Comparison of ENCODE assay signal across 10 cellular contexts in the genomic region with DNA sequence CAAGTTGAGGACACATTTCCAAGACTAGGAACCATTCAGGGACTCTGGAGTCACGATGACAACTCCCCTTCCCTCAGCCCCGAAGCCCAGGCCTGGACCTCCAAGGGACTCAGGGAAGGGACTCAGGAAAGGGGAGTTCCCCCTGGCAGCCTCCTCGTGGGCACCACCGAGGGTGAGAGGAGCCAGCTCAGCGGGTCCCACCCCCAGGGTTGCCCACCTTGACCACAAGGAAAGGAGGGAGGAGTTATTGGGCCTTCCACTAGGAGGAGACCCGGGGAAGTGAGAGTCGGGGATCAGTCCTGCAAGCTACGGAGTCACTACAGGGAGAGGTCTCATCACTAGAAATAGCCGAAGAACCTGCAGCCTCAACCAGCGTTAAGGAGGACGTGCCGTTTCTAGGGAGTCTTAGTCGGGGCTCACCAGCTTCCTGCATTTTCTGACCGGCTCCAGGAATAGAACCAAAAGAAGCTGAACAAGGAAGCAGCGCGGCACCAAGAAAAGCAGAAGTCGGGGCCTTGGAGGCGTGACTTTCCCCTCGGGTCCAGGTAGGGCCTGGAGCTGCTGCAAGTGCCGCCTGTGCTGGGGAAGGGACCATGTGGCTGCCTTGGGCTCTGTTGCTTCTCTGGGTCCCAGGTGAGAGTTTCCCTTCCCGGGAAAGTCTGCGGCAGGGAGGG. TPM values are rescaled to one million over a fixed set of nuclear protein-coding genes. Genes with fewer than 3 reads are reported as not detected.
DNase-seq lines count a peak whose midpoint lies in the region; ATAC-seq and TF ChIP-seq lines count a peak whose summit lies in the region.
"Had no signal": no experiment of that assay in that cellular context is flagged by ENCODE, and none has a peak within 500 bp of the region (broad histone marks: within the 10 kb centered on the region; RNA-seq: fewer than 3 reads in every experiment).

A gene (plus strand): TSS at position 524 of the 674 bp plus-strand sequence. CDS start 70 bp downstream, at position 594.

- TF ChIP-seq CTCF in GM06990 (IDR thresholded peaks at IDR 0.05; ENCODE audit: insufficient read depth, low read length, poor library complexity, severe bottlenecking) (no peak), esophagus squamous epithelium (IDR thresholded peaks at IDR 0.05) (no peak)

- H3K36me3 Mint-ChIP-seq in effector memory CD8-positive, alpha-beta T cell (ENCODE audit: insufficient read depth), result peaks cover 20% of the 10 kb centered on the region

- H3K36me3 ChIP-seq in GM06990 (ENCODE audit: control insufficient read depth, insufficient read depth, low read length), result no peaks in the 10 kb centered on the region; the same call in 1 of the 2 replicates
- H3K36me3 ChIP-seq in esophagus squamous epithelium, result no peaks in the 10 kb centered on the region
- H3K36me3 ChIP-seq in trophoblast cell (ENCODE audit: control insufficient read depth in 1 of 2, insufficient read depth in 2 of 2, low read length in 2 of 2), result no peaks in the 10 kb centered on the region

- peaks cover 0 to 28% (median 5%) of the 10 kb centered on the region in 3 donors for H3K4me1 ChIP-seq in esophagus squamous epithelium
- H3K4me1 ChIP-seq in trophoblast cell (ENCODE audit: control insufficient read depth in 1 of 2, insufficient read depth in 2 of 2, low read length in 2 of 2), result no peaks in the 10 kb centered on the region

- H4K91ac ChIP-seq in trophoblast cell (ENCODE audit: low read depth, low read length), result no peak within 1 kb of the TSS

- H3K27me3 ChIP-seq in GM06990 (replicated peaks; ENCODE audit: control insufficient read depth, insufficient read depth, low read length) (no peaks in the 10 kb centered on the region), esophagus squamous epithelium (peaks cover 0 to 58% (median 2%) of the 10 kb centered on the region in 4 donors), trophoblast cell (ENCODE audit: insufficient read depth, low read length) (peaks cover 17% of the 10 kb centered on the region)

- peak within 1 kb of the TSS; percentile 34 for H3K23ac ChIP-seq in trophoblast cell (ENCODE audit: low read length)

- no peak within 1 kb of the TSS for H4K8ac ChIP-seq in trophoblast cell (ENCODE audit: low read depth, low read length)

- 13 to 15% methylated on average over 4 to 14 of the region's 22 CpGs for WGBS in esophagus squamous epithelium, 2 donors
- WGBS in trophoblast cell (ENCODE audit: extremely low coverage, insufficient coverage, insufficient read length), result no CpG with 5 or more reads among the region's 22 CpGs

- no peak within 1 kb of the TSS for H2AK5ac ChIP-seq in trophoblast cell (ENCODE audit: low read length)

- H2AFZ ChIP-seq in trophoblast cell (ENCODE audit: insufficient read depth, low read length, poor library complexity), result no peak within 1 kb of the TSS

- no peak within 1 kb of the TSS for H3K27ac Mint-ChIP-seq in effector memory CD8-positive, alpha-beta T cell
- H3K27ac Mint-ChIP-seq: nephron had no signal

- H3K9me3 ChIP-seq in esophagus squamous epithelium (no peaks in the 10 kb centered on the region), trophoblast cell (ENCODE audit: insufficient read depth, low read depth, low read length) (peaks cover 7% of the 10 kb centered on the region)

- no peaks in the 10 kb centered on the region for H3K9me3 Mint-ChIP-seq in effector memory CD8-positive, alpha-beta T cell
- H3K9me3 Mint-ChIP-seq: nephron had no signal

- ATAC-seq in effector memory CD8-positive, alpha-beta T cell (replicated peaks), result no peak

- H4K12ac ChIP-seq in trophoblast cell (ENCODE audit: low read depth, low read length), result no peak within 1 kb of the TSS

- no peak within 1 kb of the TSS for H3K4ac ChIP-seq in trophoblast cell (ENCODE audit: low read depth, low read length)

- H3K4me3 ChIP-seq in GM06990 (replicated peaks; ENCODE audit: low read depth, low read length), result peak within 1 kb of the TSS; percentile 91
- H3K4me3 ChIP-seq in esophagus squamous epithelium, result peak within 1 kb of the TSS; percentile 15 to 52 (median 34)
- peak within 1 kb of the TSS; percentile 50 for H3K4me3 ChIP-seq in trophoblast cell (ENCODE audit: low read depth, low read length)

- no peak within 1 kb of the TSS for H3K18ac ChIP-seq in trophoblast cell (ENCODE audit: low read length)

- no peak within 1 kb of the TSS for H3K4me2 ChIP-seq in trophoblast cell (ENCODE audit: low read length)

- peak; percentile 67 for DNase-seq in GM06990 (ENCODE audit: extremely low read depth, insufficient read length)
- peak; percentile 77 for DNase-seq in NOMO-1 treated with dmso at 0.1 percent for 144 hours (lab: John Stamatoyannopoulos, UW; ENCODE audit: unreplicated experiment)
- no peak for DNase-seq in esophagus squamous epithelium (lab: John Stamatoyannopoulos, UW)
- DNase-seq in trophoblast cell, result peak in 1 of 2 donors; percentile 6
- no peak for DNase-seq in activated gamma-delta T cell (lab: John Stamatoyannopoulos, UW)
- no peak for DNase-seq in NCI-H187 treated with DMSO at 0.1 percent for 48 hours (lab: John Stamatoyannopoulos, UW)
- DNase-seq in GM19238 (ENCODE audit: insufficient read length, low spot score), result no peak
- no peak for DNase-seq in effector memory CD8-positive, alpha-beta T cell
- DNase-seq: NCI-H1694 had no signal

- no peaks in the 10 kb centered on the region for H3K79me1 ChIP-seq in trophoblast cell (ENCODE audit: low read length)

- H3K4me3 Mint-ChIP-seq in effector memory CD8-positive, alpha-beta T cell, result no peak within 1 kb of the TSS
- H3K4me3 Mint-ChIP-seq: nephron had no signal

- H2BK5ac ChIP-seq in trophoblast cell (ENCODE audit: low read depth, low read length, poor library complexity), result no peak within 1 kb of the TSS

- no peaks in the 10 kb centered on the region for H3K27me3 Mint-ChIP-seq in effector memory CD8-positive, alpha-beta T cell

- H3K27ac ChIP-seq in esophagus squamous epithelium (peak within 1 kb of the TSS; percentile 4 to 80 (median 59)), trophoblast cell (ENCODE audit: low read depth, low read length) (no peak within 1 kb of the TSS)

- H3K4me1 Mint-ChIP-seq in effector memory CD8-positive, alpha-beta T cell (ENCODE audit: low read depth in 2 of 2), result peaks cover 34 to 51% of the 10 kb centered on the region in 2 donors
- H3K4me1 Mint-ChIP-seq: nephron had no signal

- no peaks in the 10 kb centered on the region for H3K79me2 ChIP-seq in trophoblast cell (ENCODE audit: control insufficient read depth, insufficient read depth, low read length, poor library complexity)

- no peak within 1 kb of the TSS for H2BK12ac ChIP-seq in trophoblast cell (ENCODE audit: low read length)

- intact Hi-C loops in esophagus squamous epithelium (cut with DNase I), result no loop called here

- H3K9ac ChIP-seq in trophoblast cell (ENCODE audit: low read length), result no peak within 1 kb of the TSS

- no peak within 1 kb of the TSS for H3K14ac ChIP-seq in trophoblast cell (ENCODE audit: low read length)

- no peak within 1 kb of the TSS for H2BK120ac ChIP-seq in trophoblast cell (ENCODE audit: insufficient read depth, low read length, poor library complexity)

- no peak for TF ChIP-seq POLR2A in esophagus squamous epithelium (IDR thresholded peaks at IDR 0.05)

RNA-seq across cellular contexts. Expression of the gene that starts here (rescaled TPM):
- 10 to 100 TPM in 1 of 4 donors, 1 to 10 TPM in 2, under 1 TPM in 1; 0.88 to 19.6 (median 2.8) TPM for total RNA-seq in esophagus squamous epithelium
- polyA plus RNA-seq in trophoblast cell (2013), result 0.26 and 0.30 TPM in 2 replicates

Comparison
In these comparisons a context has a peak if more than half of its experiments do, and no peak if none do; other contexts are left out.
1. DNase-seq: peak in GM06990 (single experiment) and NOMO-1 treated with dmso at 0.1 percent for 144 hours (single experiment); none in esophagus squamous epithelium (single experiment), activated gamma-delta T cell (single experiment), NCI-H187 treated with DMSO at 0.1 percent for 48 hours (single experiment), GM19238 (single experiment) and effector memory CD8-positive, alpha-beta T cell (0 of 3).
2. H3K4me3 ChIP-seq: peak in every context shown above with its lines; median percentile 91 in GM06990; 50 in trophoblast cell; 34 in esophagus squamous epithelium.